1 cellular context compared by ENCODE assay signal in the genomic region with DNA sequence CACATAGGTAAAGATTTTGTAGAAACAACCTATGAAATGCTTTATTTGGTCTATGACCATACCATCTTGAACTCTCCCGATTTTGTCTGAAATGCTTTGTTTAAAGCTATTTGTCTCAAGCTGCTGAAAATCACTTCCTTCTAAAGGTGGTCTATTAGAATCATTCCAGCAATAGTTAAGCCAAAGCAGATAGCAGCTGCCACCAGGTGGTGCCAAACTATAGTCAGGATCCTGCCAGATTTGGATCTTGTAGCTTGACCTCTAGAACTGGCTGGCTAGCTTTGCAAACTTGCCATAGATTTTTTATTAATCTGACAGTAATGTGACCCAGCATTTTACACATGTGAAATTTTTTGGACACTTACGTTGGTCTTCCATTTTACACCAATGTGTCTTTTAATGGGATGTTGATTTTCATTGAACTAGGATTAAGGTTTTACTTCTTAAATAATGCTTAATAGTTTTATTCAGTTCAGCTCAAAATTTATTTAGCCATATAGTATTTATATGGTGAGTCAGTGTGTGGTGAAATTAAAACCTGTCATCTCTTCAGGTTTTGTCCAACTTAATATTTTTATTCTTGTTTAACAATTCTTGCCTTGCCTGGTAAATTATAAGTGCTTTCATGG.
TF ChIP-seq lines count a peak whose summit lies in the region.

No MANE protein-coding gene starts in this region.

TF ChIP-seq in GM12878, 131 proteins besides CTCF, POLR2A, EP300 and RAD21:
- TF ChIP-seq, protein P1, sequence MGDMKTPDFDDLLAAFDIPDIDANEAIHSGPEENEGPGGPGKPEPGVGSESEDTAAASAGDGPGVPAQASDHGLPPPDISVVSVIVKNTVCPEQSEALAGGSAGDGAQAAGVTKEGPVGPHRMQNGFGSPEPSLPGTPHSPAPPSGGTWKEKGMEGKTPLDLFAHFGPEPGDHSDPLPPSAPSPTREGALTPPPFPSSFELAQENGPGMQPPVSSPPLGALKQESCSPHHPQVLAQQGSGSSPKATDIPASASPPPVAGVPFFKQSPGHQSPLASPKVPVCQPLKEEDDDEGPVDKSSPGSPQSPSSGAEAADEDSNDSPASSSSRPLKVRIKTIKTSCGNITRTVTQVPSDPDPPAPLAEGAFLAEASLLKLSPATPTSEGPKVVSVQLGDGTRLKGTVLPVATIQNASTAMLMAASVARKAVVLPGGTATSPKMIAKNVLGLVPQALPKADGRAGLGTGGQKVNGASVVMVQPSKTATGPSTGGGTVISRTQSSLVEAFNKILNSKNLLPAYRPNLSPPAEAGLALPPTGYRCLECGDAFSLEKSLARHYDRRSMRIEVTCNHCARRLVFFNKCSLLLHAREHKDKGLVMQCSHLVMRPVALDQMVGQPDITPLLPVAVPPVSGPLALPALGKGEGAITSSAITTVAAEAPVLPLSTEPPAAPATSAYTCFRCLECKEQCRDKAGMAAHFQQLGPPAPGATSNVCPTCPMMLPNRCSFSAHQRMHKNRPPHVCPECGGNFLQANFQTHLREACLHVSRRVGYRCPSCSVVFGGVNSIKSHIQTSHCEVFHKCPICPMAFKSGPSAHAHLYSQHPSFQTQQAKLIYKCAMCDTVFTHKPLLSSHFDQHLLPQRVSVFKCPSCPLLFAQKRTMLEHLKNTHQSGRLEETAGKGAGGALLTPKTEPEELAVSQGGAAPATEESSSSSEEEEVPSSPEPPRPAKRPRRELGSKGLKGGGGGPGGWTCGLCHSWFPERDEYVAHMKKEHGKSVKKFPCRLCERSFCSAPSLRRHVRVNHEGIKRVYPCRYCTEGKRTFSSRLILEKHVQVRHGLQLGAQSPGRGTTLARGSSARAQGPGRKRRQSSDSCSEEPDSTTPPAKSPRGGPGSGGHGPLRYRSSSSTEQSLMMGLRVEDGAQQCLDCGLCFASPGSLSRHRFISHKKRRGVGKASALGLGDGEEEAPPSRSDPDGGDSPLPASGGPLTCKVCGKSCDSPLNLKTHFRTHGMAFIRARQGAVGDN (IDR thresholded peaks at IDR 0.05), result no peak
- TF ChIP-seq SMC3 (IDR thresholded peaks at IDR 0.05; ENCODE audit: borderline replicate concordance, low read length), result peak; percentile 34; the same call in 1 of the 2 replicates
TF ChIP-seq in GM12878: peak in this region for 1.
